12 cellular contexts compared by ENCODE assay signal in the genomic region with DNA sequence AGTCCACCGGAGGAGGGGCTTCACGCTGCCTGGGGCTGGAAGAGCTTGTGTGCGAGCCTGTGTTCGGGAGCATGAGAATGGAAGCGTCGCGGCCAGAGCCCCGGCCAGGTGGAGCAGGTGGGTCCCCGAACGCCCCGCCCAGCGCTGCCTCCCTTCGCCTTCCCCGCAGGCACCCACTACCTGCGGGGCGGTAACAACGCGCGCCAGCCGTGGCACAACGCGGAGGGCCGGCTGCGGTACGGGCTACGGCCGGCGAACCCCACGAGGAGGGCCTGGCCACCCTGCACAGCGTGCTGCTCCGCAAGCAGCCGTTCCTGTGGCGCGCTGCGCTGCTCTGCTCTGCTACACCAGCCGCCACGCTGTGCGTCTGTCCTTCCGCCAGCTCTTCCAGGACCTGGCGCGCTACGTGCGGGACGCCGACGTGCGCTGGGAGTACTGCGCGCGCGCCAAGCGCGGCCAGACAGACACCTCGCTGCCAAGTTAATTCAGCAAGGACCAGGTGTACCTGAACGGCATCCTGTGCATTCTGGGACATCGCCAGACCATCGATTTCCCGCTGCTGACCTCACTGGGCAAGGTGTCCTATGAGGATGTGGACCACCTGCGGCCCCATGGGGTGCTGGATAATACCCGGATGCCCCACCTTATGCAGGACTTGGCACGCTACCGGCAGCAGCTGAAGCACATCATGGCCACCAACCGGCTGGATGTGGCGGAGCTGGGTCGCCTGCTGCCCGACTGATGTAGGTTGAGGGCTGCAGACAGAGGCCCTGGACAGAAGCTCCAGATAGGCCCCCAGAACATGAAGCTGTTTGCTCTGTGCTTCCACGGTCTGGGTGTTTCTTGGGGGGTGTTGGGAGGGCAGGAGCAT.
DNase-seq lines count a peak whose midpoint lies in the region; ATAC-seq and TF ChIP-seq lines count a peak whose summit lies in the region.
"Had no signal": no experiment of that assay in that cellular context is flagged by ENCODE, and none has a peak within 500 bp of the region (broad histone marks: within the 10 kb centered on the region; RNA-seq: fewer than 3 reads in every experiment).

No MANE protein-coding gene starts in this region.

- peak; percentile 73 for ATAC-seq in left lung
- ATAC-seq in GM18861 (IDR thresholded peaks at IDR 0.05; ENCODE audit: unreplicated experiment): no peak
- no peak for ATAC-seq in GM19463 (IDR thresholded peaks at IDR 0.05; ENCODE audit: unreplicated experiment)
- no peak for ATAC-seq in GM18858 (IDR thresholded peaks at IDR 0.05; ENCODE audit: unreplicated experiment)

- H3K27me3 ChIP-seq in left lung: peaks cover 0 to 22% of the 10 kb centered on the region in 2 donors

- no peaks in the 10 kb centered on the region for H3K9me3 ChIP-seq in left lung

- peak overlapping the region in 1 of 2 donors; percentile 26 for H3K4me3 ChIP-seq in left lung

- peak; percentile 95 for DNase-seq in COR-L47 (lab: John Stamatoyannopoulos, UW)
- peak; percentile 34 for DNase-seq in NCI-H1105 (lab: John Stamatoyannopoulos, UW)
- peak; percentile 11 for DNase-seq in astrocyte of the hippocampus (ENCODE audit: low read depth, low spot score)
- DNase-seq in left lung: peak in 1 of 2 donors; percentile 82
- no peak for DNase-seq in NCI-H128 (lab: John Stamatoyannopoulos, UW; ENCODE audit: unreplicated experiment)
- DNase-seq: CD4-positive, CD25-positive, alpha-beta regulatory T cell; GOT3; NCI-H1694 treated with DMSO at 0.1 percent for 48 hours; stimulated activated CD4-positive, alpha-beta T cell treated with anti-CD3 and anti-CD28 coated beads, Interleukin-4, amount 100 ng/mL, for 1 hour had no signal

- intact Hi-C loops in left lung (cut with DNase I): no loop called here

- H3K4me1 ChIP-seq in left lung: no peaks in the 10 kb centered on the region

- no peak for TF ChIP-seq CTCF in left lung (IDR thresholded peaks at IDR 0.05)

- no peaks in the 10 kb centered on the region for H3K36me3 ChIP-seq in left lung

- no peak overlapping the region for H3K27ac ChIP-seq in left lung
